In genomic region chr1:2506007-2506860, GRCh38 we compare ENCODE assay signal across 22 cellular contexts. TPM values are rescaled to one million over a fixed set of nuclear protein-coding genes. Genes with fewer than 3 reads are reported as not detected.
DNase-seq lines count a peak whose midpoint lies in the region; ATAC-seq and TF ChIP-seq lines count a peak whose summit lies in the region.
"Had no signal": no experiment of that assay in that cellular context is flagged by ENCODE, and none has a peak within 500 bp of the region (broad histone marks: within the 10 kb centered on the region; RNA-seq: fewer than 3 reads in every experiment).

No MANE protein-coding gene starts in this region.

- no peaks in the 10 kb centered on the region for H3K27me3 Mint-ChIP-seq in stimulated activated memory B cell treated with anti-CD40 and anti-IgM and Interleukin-4, amounts not matched to agents 10 μg/mL and 1 μg/mL and 100 μg/mL, for 72 hours
- no peaks in the 10 kb centered on the region for H3K27me3 Mint-ChIP-seq in activated T-helper 1 cell treated with anti-CD3 and anti-CD28 coated beads, Interleukin-12 subunit alpha, Interleukin-12 subunit beta, Interleukin-2, Interleukin-4 antibody, amounts not matched to agents 30 ng/mL and 10 ng/mL and 1 ng/mL, durations not matched to agents 14 hours and 24 hours and 36 hours (ENCODE audit: insufficient read depth)
- H3K27me3 Mint-ChIP-seq: central memory CD8-positive, alpha-beta T cell had no signal

- H3K27ac ChIP-seq in right atrium auricular region, result no peak overlapping the region
- H3K27ac ChIP-seq in RWPE2 (ENCODE audit: poor library complexity, severe bottlenecking), result peak overlapping the region; percentile 40
- H3K27ac ChIP-seq: A549, spleen had no signal

- DNase-seq in Right ventricle myocardium superior, result no peak
- no peak for DNase-seq in right atrium auricular region (ENCODE audit: low spot score)
- DNase-seq in RWPE2 (ENCODE audit: low spot score), result no peak
- no peak for DNase-seq in activated T-helper 1 cell treated with anti-CD3 and anti-CD28 coated beads, Interleukin-12 subunit alpha, Interleukin-12 subunit beta, Interleukin-2, Interleukin-4 antibody, amounts not matched to agents 30 ng/mL and 10 ng/mL and 1 ng/mL, durations not matched to agents 14 hours and 24 hours and 36 hours (ENCODE audit: low spot score)
- DNase-seq in NCI-H69 (lab: John Stamatoyannopoulos, UW), result no peak
- DNase-seq: Caco-2; EL; GOT3; KG1; NCI-H146; NCI-H2171 treated with DMSO at 0.1 percent for 48 hours; NCI-H526; spleen; stimulated activated CD4-positive, alpha-beta T cell treated with anti-CD3 and anti-CD28 coated beads, Interleukin-4, amount 100 ng/mL, for 1 hour; trophoblast cell had no signal

- no peak overlapping the region for H3K27ac Mint-ChIP-seq in stimulated activated memory B cell treated with anti-CD40 and anti-IgM and Interleukin-4, amounts not matched to agents 10 μg/mL and 1 μg/mL and 100 μg/mL, for 72 hours
- no peak overlapping the region for H3K27ac Mint-ChIP-seq in activated T-helper 1 cell treated with anti-CD3 and anti-CD28 coated beads, Interleukin-12 subunit alpha, Interleukin-12 subunit beta, Interleukin-2, Interleukin-4 antibody, amounts not matched to agents 30 ng/mL and 10 ng/mL and 1 ng/mL, durations not matched to agents 14 hours and 24 hours and 36 hours

- H3K27me3 ChIP-seq in right atrium auricular region (no peaks in the 10 kb centered on the region), RWPE2 (ENCODE audit: insufficient read depth, poor library complexity, severe bottlenecking) (no peaks in the 10 kb centered on the region)

- no peak for TF ChIP-seq CTCF in right atrium auricular region (IDR thresholded peaks at IDR 0.05)
- no peak for TF ChIP-seq CTCF in RWPE2 (IDR thresholded peaks at IDR 0.05; ENCODE audit: poor library complexity, severe bottlenecking)

- peaks cover 29% of the 10 kb centered on the region for H3K36me3 Mint-ChIP-seq in stimulated activated memory B cell treated with anti-CD40 and anti-IgM and Interleukin-4, amounts not matched to agents 10 μg/mL and 1 μg/mL and 100 μg/mL, for 72 hours
- peaks cover under 1% of the 10 kb centered on the region for H3K36me3 Mint-ChIP-seq in activated T-helper 1 cell treated with anti-CD3 and anti-CD28 coated beads, Interleukin-12 subunit alpha, Interleukin-12 subunit beta, Interleukin-2, Interleukin-4 antibody, amounts not matched to agents 30 ng/mL and 10 ng/mL and 1 ng/mL, durations not matched to agents 14 hours and 24 hours and 36 hours (ENCODE audit: low read depth)
- H3K36me3 Mint-ChIP-seq: activated naive CD4-positive, alpha-beta T cell treated with anti-CD3 and anti-CD28 coated beads, Interleukin-2, amount 50 U/mL, for 72 hours had no signal

- no peak overlapping the region for H3K4me3 ChIP-seq in right atrium auricular region
- no peak overlapping the region for H3K4me3 ChIP-seq in RWPE2 (ENCODE audit: severe bottlenecking)
- H3K4me3 ChIP-seq: A549, spleen had no signal

- intact Hi-C loops in Right ventricle myocardium superior (cut with DNase I), result no loop called here
- intact Hi-C loops in activated T-helper 1 cell treated with anti-CD3 and anti-CD28 coated beads, Interleukin-12 subunit alpha, Interleukin-12 subunit beta, Interleukin-2, Interleukin-4 antibody, amounts not matched to agents 30 ng/mL and 10 ng/mL and 1 ng/mL, durations not matched to agents 14 hours and 24 hours and 36 hours (cut with micrococcal nuclease), result no loop called here

- H3K9me3 ChIP-seq in right atrium auricular region (no peaks in the 10 kb centered on the region), RWPE2 (ENCODE audit: severe bottlenecking) (no peaks in the 10 kb centered on the region)
- H3K9me3 ChIP-seq: A549, Caco-2, spleen had no signal

- H3K9me3 Mint-ChIP-seq in stimulated activated memory B cell treated with anti-CD40 and anti-IgM and Interleukin-4, amounts not matched to agents 10 μg/mL and 1 μg/mL and 100 μg/mL, for 72 hours, result no peaks in the 10 kb centered on the region
- no peaks in the 10 kb centered on the region for H3K9me3 Mint-ChIP-seq in activated T-helper 1 cell treated with anti-CD3 and anti-CD28 coated beads, Interleukin-12 subunit alpha, Interleukin-12 subunit beta, Interleukin-2, Interleukin-4 antibody, amounts not matched to agents 30 ng/mL and 10 ng/mL and 1 ng/mL, durations not matched to agents 14 hours and 24 hours and 36 hours
- H3K9me3 Mint-ChIP-seq: activated naive CD4-positive, alpha-beta T cell treated with anti-CD3 and anti-CD28 coated beads, Interleukin-2, amount 50 U/mL, for 72 hours; central memory CD8-positive, alpha-beta T cell had no signal

- ATAC-seq in Right ventricle myocardium superior (ENCODE audit: poor library complexity) (peak; percentile 4), RWPE2 (ENCODE audit: low read depth) (peak; percentile 6), esophagus mucosa (peak; percentile 5), GM21786 (IDR thresholded peaks at IDR 0.05; ENCODE audit: unreplicated experiment) (no peak)
- peak; percentile 1 for ATAC-seq in stimulated activated memory B cell treated with anti-CD40 and anti-IgM and Interleukin-4, amounts not matched to agents 10 μg/mL and 1 μg/mL and 100 μg/mL, for 72 hours

- H3K4me3 Mint-ChIP-seq in stimulated activated memory B cell treated with anti-CD40 and anti-IgM and Interleukin-4, amounts not matched to agents 10 μg/mL and 1 μg/mL and 100 μg/mL, for 72 hours, result no peak overlapping the region
- no peak overlapping the region for H3K4me3 Mint-ChIP-seq in activated T-helper 1 cell treated with anti-CD3 and anti-CD28 coated beads, Interleukin-12 subunit alpha, Interleukin-12 subunit beta, Interleukin-2, Interleukin-4 antibody, amounts not matched to agents 30 ng/mL and 10 ng/mL and 1 ng/mL, durations not matched to agents 14 hours and 24 hours and 36 hours
- H3K4me3 Mint-ChIP-seq: central memory CD8-positive, alpha-beta T cell had no signal

- H3K4me1 Mint-ChIP-seq in stimulated activated memory B cell treated with anti-CD40 and anti-IgM and Interleukin-4, amounts not matched to agents 10 μg/mL and 1 μg/mL and 100 μg/mL, for 72 hours, result no peaks in the 10 kb centered on the region
- no peaks in the 10 kb centered on the region for H3K4me1 Mint-ChIP-seq in activated T-helper 1 cell treated with anti-CD3 and anti-CD28 coated beads, Interleukin-12 subunit alpha, Interleukin-12 subunit beta, Interleukin-2, Interleukin-4 antibody, amounts not matched to agents 30 ng/mL and 10 ng/mL and 1 ng/mL, durations not matched to agents 14 hours and 24 hours and 36 hours (ENCODE audit: low read depth)
- H3K4me1 Mint-ChIP-seq: central memory CD8-positive, alpha-beta T cell had no signal

- H3K4me1 ChIP-seq in right atrium auricular region (peaks cover 0 to 22% of the 10 kb centered on the region in 2 donors), RWPE2 (ENCODE audit: insufficient read depth, poor library complexity, severe bottlenecking) (no peaks in the 10 kb centered on the region)
- H3K4me1 ChIP-seq: A549, Caco-2 had no signal

- H3K36me3 ChIP-seq in right atrium auricular region (peaks cover 38% of the 10 kb centered on the region), RWPE2 (ENCODE audit: low read depth) (peaks cover 36% of the 10 kb centered on the region)

RNA-seq across cellular contexts. Expression of gene PANK4, which starts 20.2 kb away (rescaled TPM):
- total RNA-seq in Right ventricle myocardium superior (45.5 TPM), right atrium auricular region (10 to 100 TPM; 27.0 to 41.5 TPM), esophagus mucosa (10.1 TPM)
- 65.6 and 67.6 TPM in 2 replicates for total RNA-seq in activated T-helper 1 cell treated with anti-CD3 and anti-CD28 coated beads, Interleukin-12 subunit alpha, Interleukin-12 subunit beta, Interleukin-2, Interleukin-4 antibody, amounts not matched to agents 30 ng/mL and 10 ng/mL and 1 ng/mL, durations not matched to agents 14 hours and 24 hours and 36 hours

RNA-seq across cellular contexts. Expression of gene HES5, which starts 23.8 kb away (rescaled TPM):
- total RNA-seq in Right ventricle myocardium superior, result 1.6 TPM
- not detected for total RNA-seq in right atrium auricular region
- total RNA-seq in esophagus mucosa, result 1.3 TPM
- not detected in 2 replicates for total RNA-seq in activated T-helper 1 cell treated with anti-CD3 and anti-CD28 coated beads, Interleukin-12 subunit alpha, Interleukin-12 subunit beta, Interleukin-2, Interleukin-4 antibody, amounts not matched to agents 30 ng/mL and 10 ng/mL and 1 ng/mL, durations not matched to agents 14 hours and 24 hours and 36 hours
- total RNA-seq: astrocyte, Caco-2 had no signal

RNA-seq across cellular contexts. Expression of gene PLCH2, which starts 30.1 kb away (rescaled TPM):
- 0.13 TPM for total RNA-seq in Right ventricle myocardium superior
- under 1 TPM in 1 of 2 donors, not detected in 1; 0.12 TPM for total RNA-seq in right atrium auricular region
- 21.0 TPM for total RNA-seq in esophagus mucosa
- 2.5 and 2.9 TPM in 2 replicates for total RNA-seq in activated T-helper 1 cell treated with anti-CD3 and anti-CD28 coated beads, Interleukin-12 subunit alpha, Interleukin-12 subunit beta, Interleukin-2, Interleukin-4 antibody, amounts not matched to agents 30 ng/mL and 10 ng/mL and 1 ng/mL, durations not matched to agents 14 hours and 24 hours and 36 hours

RNA-seq across cellular contexts. Expression of gene TNFRSF14, which starts 49.9 kb away (rescaled TPM):
- total RNA-seq in Right ventricle myocardium superior, result 16.0 TPM
- total RNA-seq in right atrium auricular region, result 10 to 100 TPM in 1 of 2 donors, 1 to 10 TPM in 1; 9.2 to 14.5 TPM
- 12.0 TPM for total RNA-seq in esophagus mucosa
- 207 and 215 TPM in 2 replicates for total RNA-seq in activated T-helper 1 cell treated with anti-CD3 and anti-CD28 coated beads, Interleukin-12 subunit alpha, Interleukin-12 subunit beta, Interleukin-2, Interleukin-4 antibody, amounts not matched to agents 30 ng/mL and 10 ng/mL and 1 ng/mL, durations not matched to agents 14 hours and 24 hours and 36 hours
